Comparison of ENCODE assay signal across 10 cellular contexts in genomic region chr6:94251878-94252277, GRCh38.
"Had no signal": no experiment of that assay in that cellular context is flagged by ENCODE, and none has a peak within 500 bp of the region (broad histone marks: within the 10 kb centered on the region; RNA-seq: fewer than 3 reads in every experiment).

No MANE protein-coding gene starts in this region.

- H3K4me1 ChIP-seq: HAP-1 had no signal

- H3K9me3 ChIP-seq: HAP-1 had no signal

- H2AFZ ChIP-seq: GM23248 had no signal

- H3K27ac ChIP-seq: GM23248 had no signal

- FAIRE-seq: HTR-8/SVneo, K562 had no signal

- ATAC-seq: HCT116, K562 had no signal

- H3K36me3 ChIP-seq: HAP-1 had no signal

- H3K4me3 ChIP-seq: GM23248, HAP-1, K562 had no signal

- H3K9ac ChIP-seq: GM23248 had no signal

- DNase-seq: GM23248, GOT3, H7, HFFc6, IMR-90, KG1 had no signal
